8 cellular contexts compared by ENCODE assay signal in genomic region chr10:119080521-119081259, GRCh38. TPM values are rescaled to one million over a fixed set of nuclear protein-coding genes. Genes with fewer than 3 reads are reported as not detected.
DNase-seq lines count a peak whose midpoint lies in the region; ATAC-seq, FAIRE-seq and TF ChIP-seq lines count a peak whose summit lies in the region.

Gene EIF3A, minus strand, starts transcription at chr10:119080817. Its CDS starts 141 bp downstream, at chr10:119080676.

- no peaks in the 10 kb centered on the region for H3K9me3 Mint-ChIP-seq in progenitor cell of endocrine pancreas (ENCODE audit: low read depth)

- ATAC-seq in HG02642 (IDR thresholded peaks at IDR 0.05; ENCODE audit: poor library complexity, unreplicated experiment) = peak; percentile 85
- ATAC-seq in upper lobe of right lung = peak; percentile 96

- intact Hi-C loops in T-helper 1 cell treated with Interleukin-12 subunit alpha and Interleukin-12 subunit beta and Interleukin-4 antibody, amounts not matched to agents 30 ng/mL and 1 ng/mL, for 36 hours (cut with micrococcal nuclease) = loop anchor here (1.0 to 2.0 kb wide), 16 partner anchors 11 to 812 kb away; partner anchors contain the start of genes DENND10, GRK5, MCMBP and PRDX3
- intact Hi-C loops in left ventricle myocardium inferior (cut with micrococcal nuclease) = no loop called here
- intact Hi-C loops in upper lobe of right lung (cut with DNase I) = no loop called here

- TF ChIP-seq POLR2A in GM12891 (IDR thresholded peaks at IDR 0.05; ENCODE audit: low read depth, low read length) = peak; percentile 94

- H3K4me3 ChIP-seq in left ventricle myocardium inferior (peak within 1 kb of the TSS; percentile 90), upper lobe of right lung (peak within 1 kb of the TSS; percentile 99)

- H3K4me1 ChIP-seq in left ventricle myocardium inferior = peaks cover 59% of the 10 kb centered on the region
- peaks cover 37% of the 10 kb centered on the region for H3K4me1 ChIP-seq in upper lobe of right lung

- TF ChIP-seq CTCF in left ventricle myocardium inferior (IDR thresholded peaks at IDR 0.05; ENCODE audit: borderline replicate concordance) (no peak), progenitor cell of endocrine pancreas (IDR thresholded peaks at IDR 0.05; ENCODE audit: unreplicated experiment) (no peak), upper lobe of right lung (IDR thresholded peaks at IDR 0.05) (no peak)

- H3K27ac ChIP-seq in left ventricle myocardium inferior (replicated peaks) = peak within 1 kb of the TSS; percentile 97
- H3K27ac ChIP-seq in upper lobe of right lung = peak within 1 kb of the TSS; percentile 99

- peak; percentile 99 for FAIRE-seq in GM12891 (lab: Jason Lieb, UNC)

- H3K27me3 ChIP-seq in left ventricle myocardium inferior (ENCODE audit: low read depth) (no peaks in the 10 kb centered on the region), upper lobe of right lung (no peaks in the 10 kb centered on the region)

- DNase-seq in GM12891 (ENCODE audit: insufficient read length, low spot score) = peak; percentile 88
- DNase-seq in NCI-H1105 treated with DMSO at 0.1 percent for 48 hours (lab: John Stamatoyannopoulos, UW) = peak; percentile 74
- peak; percentile 79 for DNase-seq in amniotic stem cell (lab: John Stamatoyannopoulos, UW)
- DNase-seq in left ventricle myocardium inferior = peak; percentile 92
- DNase-seq in progenitor cell of endocrine pancreas (ENCODE audit: low spot score, unreplicated experiment) = peak; percentile 88
- DNase-seq in upper lobe of right lung = peak; percentile 96

- peaks cover 2% of the 10 kb centered on the region for H3K36me3 Mint-ChIP-seq in progenitor cell of endocrine pancreas (ENCODE audit: insufficient read depth)

- peak within 1 kb of the TSS; percentile 98 for H3K27ac Mint-ChIP-seq in progenitor cell of endocrine pancreas

- H3K27me3 Mint-ChIP-seq in progenitor cell of endocrine pancreas = no peaks in the 10 kb centered on the region

- H3K36me3 ChIP-seq in left ventricle myocardium inferior (no peaks in the 10 kb centered on the region), upper lobe of right lung (no peaks in the 10 kb centered on the region)

- peaks cover 17% of the 10 kb centered on the region for H3K4me1 Mint-ChIP-seq in progenitor cell of endocrine pancreas (ENCODE audit: low read depth)

- peak within 1 kb of the TSS; percentile 91 for H3K4me3 Mint-ChIP-seq in progenitor cell of endocrine pancreas (ENCODE audit: low read depth)

- H3K9me3 ChIP-seq in left ventricle myocardium inferior (replicated peaks) = no peaks in the 10 kb centered on the region
- no peaks in the 10 kb centered on the region for H3K9me3 ChIP-seq in upper lobe of right lung

TF ChIP-seq in GM12891, 5 proteins besides CTCF, POLR2A, EP300 and RAD21:
- TF ChIP-seq SPI1 (IDR thresholded peaks at IDR 0.05; ENCODE audit: low read depth, low read length) = peak; percentile 60
- peak; percentile 99 for TF ChIP-seq TAF1 (IDR thresholded peaks at IDR 0.05; ENCODE audit: low read depth, low read length)
- TF ChIP-seq POU2F2 (IDR thresholded peaks at IDR 0.05; ENCODE audit: low read depth, low read length) = no peak; the same call in none of the 2 replicates
- TF ChIP-seq POLR2AphosphoS5 (IDR thresholded peaks at IDR 0.05; ENCODE audit: low read depth, low read length) = no peak; the same call in none of the 2 replicates
- no peak for TF ChIP-seq PAX5 (IDR thresholded peaks at IDR 0.05; ENCODE audit: insufficient read depth, low read length, severe bottlenecking)
TF ChIP-seq in GM12891: peak in this region for 2.

RNA-seq across cellular contexts. Expression of gene EIF3A, which starts in this region (rescaled TPM):
- polyA plus RNA-seq in GM12891 (2012; ENCODE audit: low read depth, missing spikeins) = 83.2 TPM
- total RNA-seq in T-helper 1 cell treated with Interleukin-12 subunit alpha and Interleukin-12 subunit beta and Interleukin-4 antibody, amounts not matched to agents 30 ng/mL and 1 ng/mL, for 36 hours = 148 and 149 TPM in 2 replicates
- total RNA-seq in left ventricle myocardium inferior (103 TPM), progenitor cell of endocrine pancreas (127 and 129 TPM in 2 replicates), upper lobe of right lung (96.9 TPM)

Comparison
In these comparisons a context has a peak if more than half of its experiments do, and no peak if none do; other contexts are left out.
1. Peak in every context shown above with its lines: DNase-seq, ATAC-seq, H3K4me3 ChIP-seq and H3K27ac ChIP-seq.